In genomic region chr19:40465781-40466218, GRCh38 we compare ENCODE assay signal across 8 cellular contexts. TPM values are rescaled to one million over a fixed set of nuclear protein-coding genes. Genes with fewer than 3 reads are reported as not detected.
DNase-seq lines count a peak whose midpoint lies in the region; ATAC-seq and TF ChIP-seq lines count a peak whose summit lies in the region.

No MANE protein-coding gene starts in this region.

- H3K4ac ChIP-seq in H9 (ENCODE audit: low read depth, low read length), result no peak overlapping the region

- no peaks in the 10 kb centered on the region for H3F3A ChIP-seq in Loucy (ENCODE audit: low read depth)

- no peak overlapping the region for H2AK5ac ChIP-seq in H9 (ENCODE audit: insufficient read length, low read length)

- H3K56ac ChIP-seq in H9 (ENCODE audit: insufficient read length, low read depth, low read length), result no peak overlapping the region

- no peaks in the 10 kb centered on the region for H3K79me2 ChIP-seq in H9 (ENCODE audit: insufficient read depth, low read length)
- no peaks in the 10 kb centered on the region for H3K79me2 ChIP-seq in Loucy (ENCODE audit: insufficient read depth, low read length)

- H4K91ac ChIP-seq in H9 (ENCODE audit: insufficient read length, low read depth, low read length), result no peak overlapping the region

- TF ChIP-seq CTCF in H9 (conservative IDR thresholded peaks at IDR 0.05), result no peak
- no peak for TF ChIP-seq CTCF in Loucy (conservative IDR thresholded peaks at IDR 0.05; ENCODE audit: low read length)
- TF ChIP-seq CTCF in RWPE1 (conservative IDR thresholded peaks at IDR 0.05; ENCODE audit: low read depth), result no peak
- TF ChIP-seq CTCF in fibroblast of mammary gland (conservative IDR thresholded peaks at IDR 0.05; ENCODE audit: control insufficient read depth, insufficient read depth, low read depth, low read length), result no peak
- TF ChIP-seq CTCF in natural killer cell (IDR thresholded peaks at IDR 0.05), result no peak

- no peaks in the 10 kb centered on the region for H4K20me1 ChIP-seq in H9 (ENCODE audit: control insufficient read depth, insufficient read depth, insufficient read length)
- H4K20me1 ChIP-seq in Loucy (ENCODE audit: insufficient read depth, low read length, poor library complexity, severe bottlenecking), result no peaks in the 10 kb centered on the region

- ATAC-seq in natural killer cell, result peak; percentile 62 to 87 (median 69)
- peak; percentile 82 to 88 for ATAC-seq in stimulated activated naive B cell treated with anti-CD40 and anti-IgM and Interleukin-4, amounts not matched to agents 10 μg/mL and 1 μg/mL and 100 μg/mL, for 72 hours (replicated peaks)

- H4K8ac ChIP-seq in H9 (replicated peaks; ENCODE audit: insufficient read length, low read depth, low read length), result no peak overlapping the region

- peak overlapping the region; percentile 79 to 83 for H3K4me3 Mint-ChIP-seq in H9
- peak overlapping the region; percentile 84 for H3K4me3 Mint-ChIP-seq in natural killer cell
- H3K4me3 Mint-ChIP-seq in stimulated activated naive B cell treated with anti-CD40 and anti-IgM and Interleukin-4, amounts not matched to agents 10 μg/mL and 1 μg/mL and 100 μg/mL, for 72 hours, result peak overlapping the region; percentile 82 to 97

- no peak overlapping the region for H2BK120ac ChIP-seq in H9 (ENCODE audit: low read depth, low read length, poor library complexity, severe bottlenecking)

- H3K27ac ChIP-seq in H9 (ENCODE audit: insufficient read length, low read depth, low read length) (no peak overlapping the region), RWPE1 (peak overlapping the region; percentile 85)

- intact Hi-C loops in natural killer cell (cut with micrococcal nuclease), result loop anchor here (1.0 to 10.0 kb wide), 9 partner anchors 21 to 863 kb away; partner anchors contain the start of genes C19orf47, MIA, PLD3 and RAB4B

- H3K27me3 ChIP-seq in H9 (ENCODE audit: insufficient read depth, low read length), result peaks cover 11% of the 10 kb centered on the region; the same call in 1 of the 2 replicates
- no peaks in the 10 kb centered on the region for H3K27me3 ChIP-seq in Loucy (ENCODE audit: insufficient read depth, low read length, poor library complexity, severe bottlenecking)

- no peaks in the 10 kb centered on the region for H3K79me1 ChIP-seq in H9 (ENCODE audit: insufficient read depth, low read depth, low read length, poor library complexity, severe bottlenecking)

- CTCF ChIA-PET in RWPE1 (lab: Yijun Ruan, JAX), result interaction anchor here (0.5 kb wide), 1 partner anchor 75 kb away, joined by 3 read pairs; no protein-coding TSS in a partner anchor

- no peak overlapping the region for H2BK15ac ChIP-seq in H9 (ENCODE audit: low read depth, low read length)

- H3K9me3 Mint-ChIP-seq in H9, result peaks cover 0 to 5% of the 10 kb centered on the region in 2 experiments; a peak in 3 of 5 replicates
- H3K9me3 Mint-ChIP-seq in natural killer cell, result no peaks in the 10 kb centered on the region
- no peaks in the 10 kb centered on the region for H3K9me3 Mint-ChIP-seq in stimulated activated naive B cell treated with anti-CD40 and anti-IgM and Interleukin-4, amounts not matched to agents 10 μg/mL and 1 μg/mL and 100 μg/mL, for 72 hours

- no peak overlapping the region for H2BK12ac ChIP-seq in H9 (ENCODE audit: insufficient read length, low read depth, low read length)

- H3K23me2 ChIP-seq in H9 (ENCODE audit: insufficient read length, low read depth, low read length, poor library complexity, severe bottlenecking), result no peaks in the 10 kb centered on the region

- H3K4me1 ChIP-seq in H9 (ENCODE audit: insufficient read depth, low read length), result no peaks in the 10 kb centered on the region; the same call in 1 of the 2 replicates
- peaks cover 13% of the 10 kb centered on the region for H3K4me1 ChIP-seq in Loucy (ENCODE audit: insufficient read depth, low read length, poor library complexity, severe bottlenecking)

- H3K9ac ChIP-seq in H9 (ENCODE audit: extremely low read depth, insufficient read length, low read length) (peak overlapping the region; percentile 33), Loucy (ENCODE audit: low read depth, low read length, poor library complexity, severe bottlenecking) (peak overlapping the region; percentile 65)

- H2AFZ ChIP-seq in H9 (ENCODE audit: low read length), result no peak overlapping the region
- H2AFZ ChIP-seq in Loucy (ENCODE audit: low read length), result peak overlapping the region; percentile 93

- POLR2A ChIA-PET in RWPE1 (lab: Yijun Ruan, JAX; ENCODE audit: low non-redundant PET), result interaction anchor here (0.5 to 1.0 kb wide), 2 partner anchors 45 to 187 kb away, joined by 3 read pairs; no protein-coding TSS in a partner anchor

- H4K5ac ChIP-seq in H9 (ENCODE audit: insufficient read length, low read depth, low read length), result no peak overlapping the region

- WGBS in H9 (ENCODE audit: extremely low coverage, insufficient read length, low lambda C conversion rate), result no CpG with 5 or more reads among the region's 33 CpGs

- H3K4me1 Mint-ChIP-seq in H9, result peaks cover 14 to 18% of the 10 kb centered on the region in 2 experiments
- peaks cover 23 to 26% of the 10 kb centered on the region in 2 donors for H3K4me1 Mint-ChIP-seq in natural killer cell
- peaks cover 29 to 45% of the 10 kb centered on the region in 2 donors for H3K4me1 Mint-ChIP-seq in stimulated activated naive B cell treated with anti-CD40 and anti-IgM and Interleukin-4, amounts not matched to agents 10 μg/mL and 1 μg/mL and 100 μg/mL, for 72 hours

- H3K4me3 ChIP-seq in Loucy (ENCODE audit: low read length, poor library complexity, severe bottlenecking), result peak overlapping the region; percentile 75
- peak overlapping the region; percentile 75 for H3K4me3 ChIP-seq in fibroblast of mammary gland (ENCODE audit: control insufficient read depth, low read depth, low read length)

- H3K27ac Mint-ChIP-seq in H9 (0 out of 7 replicates have a peak overlapping the region, but pooled peaks of 1 of the 3 experiments have one; percentile 18), natural killer cell (peak overlapping the region; percentile 88 to 93)
- peak overlapping the region; percentile 93 for H3K27ac Mint-ChIP-seq in stimulated activated naive B cell treated with anti-CD40 and anti-IgM and Interleukin-4, amounts not matched to agents 10 μg/mL and 1 μg/mL and 100 μg/mL, for 72 hours

- peak; percentile 100 for DNase-seq in Daoy (ENCODE audit: low read depth)
- peak; percentile 99 for DNase-seq in H9
- peak; percentile 97 for DNase-seq in RWPE1 (ENCODE audit: low spot score)
- peak; percentile 99 for DNase-seq in activated T-helper 9 cell treated with anti-CD3 and anti-CD28 coated beads, Interleukin-2, amount 50 U/mL, for 16 hours (ENCODE audit: low read depth)
- peak; percentile 98 for DNase-seq in fibroblast of mammary gland (ENCODE audit: low read depth)
- DNase-seq in natural killer cell, result peak; percentile 100
- peak; percentile 98 for DNase-seq in stimulated activated naive B cell treated with anti-CD40 and anti-IgM and Interleukin-4, amounts not matched to agents 10 μg/mL and 1 μg/mL and 100 μg/mL, for 72 hours

- H3K9me3 ChIP-seq in H9 (ENCODE audit: control insufficient read depth, low read depth, low read length) (no peaks in the 10 kb centered on the region), Loucy (ENCODE audit: insufficient read depth, low read depth, low read length) (no peaks in the 10 kb centered on the region)

- no peak overlapping the region for H3T11ph ChIP-seq in H9 (ENCODE audit: low read length)

- no peaks in the 10 kb centered on the region for H3K9me2 ChIP-seq in Loucy (replicated peaks; ENCODE audit: low read depth, low read length)

- H3K23ac ChIP-seq in H9 (ENCODE audit: insufficient read length, low read depth, low read length), result no peak overlapping the region

- no peak overlapping the region for H2BK20ac ChIP-seq in H9 (ENCODE audit: low read depth, low read length, poor library complexity, severe bottlenecking)

- H2BK5ac ChIP-seq in H9 (ENCODE audit: insufficient read length, low read length), result no peak overlapping the region

- H3K27me3 Mint-ChIP-seq in H9 (ENCODE audit: low read depth) (peaks cover 45% of the 10 kb centered on the region), natural killer cell (ENCODE audit: low read depth in 2 of 2) (peaks cover 8 to 13% of the 10 kb centered on the region in 2 donors)
- H3K27me3 Mint-ChIP-seq in stimulated activated naive B cell treated with anti-CD40 and anti-IgM and Interleukin-4, amounts not matched to agents 10 μg/mL and 1 μg/mL and 100 μg/mL, for 72 hours, result peaks cover 19 to 21% of the 10 kb centered on the region in 2 donors

- H3K4me2 ChIP-seq in H9 (ENCODE audit: insufficient read depth, insufficient read length, low read length), result peak overlapping the region; percentile 62
- H3K4me2 ChIP-seq in Loucy (ENCODE audit: low read depth, low read length, poor library complexity, severe bottlenecking), result peak overlapping the region; percentile 73

- H3K36me3 ChIP-seq in Loucy (ENCODE audit: insufficient read depth, low read length), result no peaks in the 10 kb centered on the region

- H3K36me3 Mint-ChIP-seq in H9 (ENCODE audit: insufficient read depth in 1 of 3, low read depth in 3 of 3) (peaks cover 0 to 4% (median 0%) of the 10 kb centered on the region in 3 experiments; a peak in 1 of 7 replicates), natural killer cell (no peaks in the 10 kb centered on the region)
- H3K36me3 Mint-ChIP-seq in stimulated activated naive B cell treated with anti-CD40 and anti-IgM and Interleukin-4, amounts not matched to agents 10 μg/mL and 1 μg/mL and 100 μg/mL, for 72 hours, result peaks cover 6 to 7% of the 10 kb centered on the region in 2 donors

- no peak overlapping the region for H3K18ac ChIP-seq in H9 (ENCODE audit: insufficient read length, low read depth, low read length)

- H3K14ac ChIP-seq in H9 (ENCODE audit: insufficient read depth, low read length), result no peak overlapping the region

RNA-seq across cellular contexts. Expression of gene BLVRB, which starts 0.3 kb away (rescaled TPM):
- 49.4 and 52.4 TPM in 2 replicates for total RNA-seq in Daoy (2014; rRNA removed; shearing (Covaris generic))
- total RNA-seq in H9 (2021) (27.9 and 30.4 TPM in 2 replicates), natural killer cell (10 to 100 TPM; 16.8 to 25.2 (median 18.3) TPM)

RNA-seq across cellular contexts. Expression of gene SPTBN4, which starts 1.0 kb away (rescaled TPM):
- total RNA-seq in Daoy (2014; rRNA removed; shearing (Covaris generic)), result 0.15 and 1.5 TPM in 2 replicates
- total RNA-seq in H9 (2021) (2.7 and 2.9 TPM in 2 replicates), natural killer cell (under 1 TPM; 0.16 to 0.63 (median 0.31) TPM)

RNA-seq across cellular contexts. Expression of gene SERTAD3, which starts 21.7 kb away (rescaled TPM):
- total RNA-seq in Daoy (2014; rRNA removed; shearing (Covaris generic)), result 13.8 and 16.8 TPM in 2 replicates
- total RNA-seq in H9 (2021) (30.9 and 32.2 TPM in 2 replicates), natural killer cell (100 to 1,000 TPM in 1 of 3 donors, 10 to 100 TPM in 2; 57.3 to 102 (median 83.3) TPM)

RNA-seq across cellular contexts. Expression of gene SERTAD1, which starts 40.0 kb away (rescaled TPM):
- 21.1 and 29.2 TPM in 2 replicates for total RNA-seq in Daoy (2014; rRNA removed; shearing (Covaris generic))
- total RNA-seq in H9 (2021) (7.9 and 9.3 TPM in 2 replicates), natural killer cell (10 to 100 TPM; 31.2 to 53.5 (median 38.7) TPM)

RNA-seq across cellular contexts. Expression of gene PRX, which starts 52.6 kb away (rescaled TPM):
- total RNA-seq in Daoy (2014; rRNA removed; shearing (Covaris generic)), result 0.71 and 1.6 TPM in 2 replicates
- total RNA-seq in H9 (2021), result 3.8 and 4.0 TPM in 2 replicates
- total RNA-seq in natural killer cell, result 1 to 10 TPM; 2.0 to 3.8 (median 3.7) TPM
